ENCODE assay signal across 12 cellular contexts in genomic region chr1:47491341-47491753, GRCh38.
"Had no signal": no experiment of that assay in that cellular context is flagged by ENCODE, and none has a peak within 500 bp of the region (broad histone marks: within the 10 kb centered on the region; RNA-seq: fewer than 3 reads in every experiment).

No MANE protein-coding gene starts in this region.

- ATAC-seq: activated T-cell treated with anti-CD3 and anti-CD28 coated beads, Interleukin-2, amount 50 U/mL, for 4 hours; left lung; stimulated activated effector memory CD8-positive, alpha-beta T cell treated with anti-CD3 and anti-CD28 coated beads, Interleukin-12 subunit alpha, Interleukin-12 subunit beta, amount 100 ng/mL, for 72 hours; T-helper 17 cell had no signal

- DNase-seq: activated CD4-positive, alpha-beta T cell treated with anti-CD3 and anti-CD28 coated beads, Interleukin-2, amount 50 U/mL, for 4 hours; activated gamma-delta T cell; activated T-cell treated with anti-CD3 and anti-CD28 coated beads, Interleukin-2, amount 50 U/mL, for 4 hours; glutamatergic neuron; left lung; mesenchymal stem cell; ovary; T-helper 17 cell had no signal

- H3K4me3 ChIP-seq: esophagus muscularis mucosa, left lung, ovary, tibial nerve, vagina had no signal
